34 cellular contexts compared by ENCODE assay signal in the genomic region with DNA sequence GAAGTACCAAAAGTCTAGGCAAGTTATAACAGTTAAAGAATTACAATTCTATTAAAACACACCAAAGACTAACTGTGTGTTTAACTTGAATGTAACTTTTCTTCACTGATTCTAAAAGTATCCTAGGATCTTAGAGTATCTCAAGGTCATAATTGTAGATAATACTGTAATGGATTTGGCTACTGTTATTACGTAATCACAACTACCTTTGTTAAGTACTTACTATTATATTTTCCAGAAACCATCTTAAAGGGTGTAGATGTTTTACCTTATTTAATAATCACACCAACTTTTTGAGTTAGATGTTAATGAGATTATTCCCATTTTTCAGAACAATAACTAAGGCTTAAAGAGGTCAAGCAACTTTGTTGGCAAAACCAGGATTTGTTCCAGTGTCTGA.
"Had no signal": no experiment of that assay in that cellular context is flagged by ENCODE, and none has a peak within 500 bp of the region (broad histone marks: within the 10 kb centered on the region; RNA-seq: fewer than 3 reads in every experiment).

No MANE protein-coding gene starts in this region.

- H3K27ac ChIP-seq: adrenal gland, ascending aorta, body of pancreas, brain microvascular endothelial cell, breast epithelium, cardiac muscle cell had no signal

- H3K4me1 ChIP-seq: adrenal gland, ascending aorta, body of pancreas, breast epithelium had no signal

- H3K4me3 ChIP-seq: adrenal gland, ascending aorta, body of pancreas, breast epithelium, cardiac muscle cell had no signal

- FAIRE-seq: astrocyte, bronchial epithelial cell had no signal

- H3K27me3 ChIP-seq: adrenal gland, ascending aorta, body of pancreas, brain microvascular endothelial cell, breast epithelium, cardiac muscle cell had no signal

- H3K36me3 ChIP-seq: adrenal gland, ascending aorta, brain microvascular endothelial cell, breast epithelium, cardiac muscle cell had no signal

- DNase-seq: activated effector memory CD4-positive, alpha-beta T cell treated with anti-CD3 and anti-CD28 coated beads, Interleukin-2, amount 50 U/mL, for 16 hours; activated effector memory CD4-positive, alpha-beta T cell treated with Interleukin-2 at 50 U/mL for 16 hours; activated gamma-delta T cell; activated gamma-delta T cell treated with Interleukin-2 at 50 U/mL for 16 hours; activated naive CD4-positive, alpha-beta T cell; activated naive CD4-positive, alpha-beta T cell treated with anti-CD3 and anti-CD28 coated beads for 36 hours; activated naive CD4-positive, alpha-beta T cell treated with anti-CD3 and anti-CD28 coated beads, Interleukin-2, amount 10 ng/mL, durations not matched to agents 7 days and 5 days; activated naive CD4-positive, alpha-beta T cell treated with anti-CD3 and anti-CD28 coated beads, Interleukin-2, amount 50 U/mL, for 16 hours; activated naive CD4-positive, alpha-beta T cell treated with Interleukin-2 at 50 U/mL for 16 hours; activated naive CD8-positive, alpha-beta T cell treated with anti-CD3 and anti-CD28 coated beads for 36 hours; activated naive CD8-positive, alpha-beta T cell treated with anti-CD3 and anti-CD28 coated beads, Interleukin-2, amount 10 ng/mL, durations not matched to agents 7 days and 5 days; activated naive CD8-positive, alpha-beta T cell treated with anti-CD3 and anti-CD28 coated beads, Interleukin-2, amount 50 U/mL, for 24 hours; activated T-cell treated with anti-CD3 and anti-CD28 coated beads, Interleukin-2, amount 50 U/mL, for 1 hour; activated T-cell treated with anti-CD3 and anti-CD28 coated beads, Interleukin-2, amount 50 U/mL, for 24 hours; activated T-cell treated with anti-CD3 and anti-CD28 coated beads, Interleukin-2, amount 50 U/mL, for 4 hours; activated T-cell treated with anti-CD3 and anti-CD28 coated beads, Interleukin-2, amount 50 U/mL, for 48 hours; activated T-cell treated with anti-CD3 and anti-CD28 coated beads, Interleukin-2, amount 50 U/mL, for 72 hours; adrenal gland; amniotic stem cell; amygdala; anterior cingulate cortex; aorta; body of pancreas; brain microvascular endothelial cell; caudate nucleus; central memory CD4-positive, alpha-beta T cell; cerebellar nuclear complex had no signal

- ATAC-seq: activated naive CD4-positive, alpha-beta T cell treated with anti-CD3 and anti-CD28 coated beads, Interleukin-2, amount 50 U/mL, for 72 hours; activated naive CD8-positive, alpha-beta T cell treated with anti-CD3 and anti-CD28 coated beads, Interleukin-2, amount 50 U/mL, for 24 hours; activated T-cell treated with anti-CD3 and anti-CD28 coated beads, Interleukin-2, amount 50 U/mL, for 4 hours; activated T-cell treated with anti-CD3 and anti-CD28 coated beads, Interleukin-2, amount 50 U/mL, for 72 hours; activated T-helper 17 cell treated with anti-CD3 and anti-CD28 coated beads, Interleukin-2, amount 50 U/mL, for 72 hours; body of pancreas had no signal

- H3K9me3 ChIP-seq: adrenal gland, ascending aorta, body of pancreas, breast epithelium had no signal
